ENCODE assay signal across 13 cellular contexts in the genomic region with DNA sequence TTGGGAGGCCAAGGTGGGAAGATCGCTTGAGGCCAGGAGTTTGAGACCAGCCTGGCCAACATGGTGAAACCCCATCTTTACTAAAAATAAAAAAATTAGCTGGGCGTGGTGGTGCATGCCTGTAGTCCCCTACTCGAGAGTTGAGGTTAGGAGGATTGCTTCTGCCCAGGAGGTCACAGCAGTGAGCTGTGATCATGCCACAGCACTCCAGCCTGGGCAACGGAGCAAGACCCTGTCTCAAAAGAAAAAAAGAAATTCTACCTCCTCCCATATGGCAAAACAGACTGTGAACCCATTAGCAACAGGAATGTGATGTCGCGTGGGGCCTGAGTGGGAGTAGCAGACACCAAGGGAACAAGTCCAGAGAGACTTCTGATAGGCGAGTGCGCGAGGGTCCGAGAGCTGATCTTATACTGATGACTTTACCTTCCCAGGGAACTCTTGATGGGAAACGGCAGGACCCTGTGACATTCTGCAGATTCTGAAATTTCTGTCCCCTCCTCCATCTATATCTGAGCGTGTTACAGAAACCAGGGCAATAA.
"Had no signal": no experiment of that assay in that cellular context is flagged by ENCODE, and none has a peak within 500 bp of the region (broad histone marks: within the 10 kb centered on the region; RNA-seq: fewer than 3 reads in every experiment).

No MANE protein-coding gene starts in this region.

- H3K4me3 ChIP-seq: lung, thyroid gland had no signal

- H3K36me3 ChIP-seq: brain microvascular endothelial cell, thyroid gland had no signal

- H3K9me3 ChIP-seq: thyroid gland had no signal

- H3K27me3 ChIP-seq: brain microvascular endothelial cell, thyroid gland had no signal

- DNase-seq: activated CD4-positive, alpha-beta T cell treated with anti-CD3 and anti-CD28 coated beads for 4 hours; activated T-cell treated with anti-CD3 and anti-CD28 coated beads, Interleukin-2, amount 50 U/mL, for 1 hour; anterior cingulate cortex; brain microvascular endothelial cell; central memory CD4-positive, alpha-beta T cell; endodermal cell; hypothalamus; nephron progenitor cell; occipital lobe; stimulated activated CD4-positive, alpha-beta T cell treated with anti-CD3 and anti-CD28 coated beads, Interleukin-2, amount 100 ng/mL, for 24 hours; stimulated activated naive CD4-positive, alpha-beta T cell treated with Interleukin-2 at 50 U/mL for 16 hours; thyroid gland had no signal

- H3K27ac ChIP-seq: brain microvascular endothelial cell, thyroid gland had no signal
